17 cellular contexts compared by ENCODE assay signal in the genomic region with DNA sequence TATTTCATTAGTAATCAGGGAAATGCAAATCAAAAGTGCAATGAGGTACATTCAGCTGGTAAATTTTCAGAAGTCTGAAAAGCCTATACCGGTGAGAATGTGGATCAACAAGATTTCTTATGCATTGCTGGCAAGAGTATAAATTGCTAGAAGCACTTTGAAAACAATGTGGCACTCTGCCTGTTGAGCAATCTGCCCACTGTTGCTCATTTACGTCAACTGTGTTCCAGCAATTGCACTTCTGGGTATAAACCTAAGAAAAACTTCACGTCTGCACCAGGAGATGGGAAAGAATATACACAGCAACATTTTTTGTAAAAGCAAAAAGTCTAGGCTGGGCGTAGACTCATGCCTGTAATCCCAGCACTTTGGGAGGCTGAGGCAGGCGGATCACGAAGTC. TPM values are rescaled to one million over a fixed set of nuclear protein-coding genes. Genes with fewer than 3 reads are reported as not detected.
DNase-seq lines count a peak whose midpoint lies in the region; ATAC-seq and TF ChIP-seq lines count a peak whose summit lies in the region.
"Had no signal": no experiment of that assay in that cellular context is flagged by ENCODE, and none has a peak within 500 bp of the region (broad histone marks: within the 10 kb centered on the region; RNA-seq: fewer than 3 reads in every experiment).

No MANE protein-coding gene starts in this region.

- POLR2A ChIA-PET in PC-3 (lab: Charles Lee; ENCODE audit: unreplicated experiment): no interaction called here

- H3K4me2 ChIP-seq in PC-3 (ENCODE audit: low read length): no peak overlapping the region

- H2AFZ ChIP-seq in PC-3 (ENCODE audit: low read length): no peak overlapping the region

- no peaks in the 10 kb centered on the region for H3K27me3 Mint-ChIP-seq in type B pancreatic cell

- no peak overlapping the region for H3K4me3 Mint-ChIP-seq in type B pancreatic cell
- H3K4me3 Mint-ChIP-seq: CD4-positive, CD25-positive, alpha-beta regulatory T cell; naive B cell had no signal

- H3K9me3 ChIP-seq in PC-3 (ENCODE audit: low read length): no peaks in the 10 kb centered on the region
- H3K9me3 ChIP-seq in lower lobe of right lung: no peaks in the 10 kb centered on the region

- H4K20me1 ChIP-seq in PC-3 (ENCODE audit: low read length): no peaks in the 10 kb centered on the region

- H3K79me2 ChIP-seq in PC-3 (ENCODE audit: low read length): no peaks in the 10 kb centered on the region

- no peak for ATAC-seq in PC-3
- ATAC-seq in lower lobe of right lung: peak; percentile 27 to 53
- ATAC-seq in GM18873 (IDR thresholded peaks at IDR 0.05; ENCODE audit: low FRiP score, unreplicated experiment): no peak
- ATAC-seq in HG03196 (IDR thresholded peaks at IDR 0.05; ENCODE audit: unreplicated experiment): no peak
- ATAC-seq: left ventricle myocardium superior had no signal

- TF ChIP-seq CTCF in PC-3 (conservative IDR thresholded peaks at IDR 0.05; ENCODE audit: low read depth, low read length) (no peak), lower lobe of right lung (IDR thresholded peaks at IDR 0.05) (no peak), type B pancreatic cell (conservative IDR thresholded peaks at IDR 0.05) (no peak)

- no peaks in the 10 kb centered on the region for H3K36me3 Mint-ChIP-seq in type B pancreatic cell
- H3K36me3 Mint-ChIP-seq: CD4-positive, CD25-positive, alpha-beta regulatory T cell; naive B cell had no signal

- no peak overlapping the region for H3K4me3 ChIP-seq in PC-3 (ENCODE audit: low read length)
- no peak overlapping the region for H3K4me3 ChIP-seq in lower lobe of right lung
- H3K4me3 ChIP-seq: coronary artery had no signal

- no peaks in the 10 kb centered on the region for H3K36me3 ChIP-seq in PC-3 (ENCODE audit: low read depth, low read length)
- H3K36me3 ChIP-seq in lower lobe of right lung: peaks cover 15% of the 10 kb centered on the region

- H3K4me1 ChIP-seq in PC-3 (ENCODE audit: insufficient read depth, low read length): no peaks in the 10 kb centered on the region; the same call in 1 of the 2 replicates
- peaks cover 7% of the 10 kb centered on the region for H3K4me1 ChIP-seq in lower lobe of right lung

- H3K27me3 ChIP-seq in PC-3 (ENCODE audit: low read length) (no peaks in the 10 kb centered on the region), lower lobe of right lung (ENCODE audit: low read depth) (no peaks in the 10 kb centered on the region)

- H3K9me3 Mint-ChIP-seq in type B pancreatic cell: no peaks in the 10 kb centered on the region
- H3K9me3 Mint-ChIP-seq: naive B cell had no signal

- BruUV-seq in PC-3 (replicated peaks; lab: Mats Ljungman, UMichigan): no TSS peak

- no peak overlapping the region for H3K9ac ChIP-seq in PC-3 (ENCODE audit: low read length)

- H3K4me1 Mint-ChIP-seq in type B pancreatic cell (ENCODE audit: unreplicated experiment): peaks cover 5% of the 10 kb centered on the region

- no peaks in the 10 kb centered on the region for H3F3A ChIP-seq in PC-3 (ENCODE audit: low read length, unreplicated experiment)

- DNase-seq in PC-3 (peak; percentile 15), epithelial cell of prostate (ENCODE audit: low read depth, low spot score) (peak; percentile 52), lower lobe of right lung (no peak), type B pancreatic cell (ENCODE audit: extremely low spot score, unreplicated experiment) (peak; percentile 7), NCI-H2227 treated with DMSO at 0.1 percent for 48 hours (lab: John Stamatoyannopoulos, UW) (no peak)
- DNase-seq: aorta; CD4-positive, CD25-positive, alpha-beta regulatory T cell; DND-41; erythroblast; left ventricle myocardium superior; MM.1S; naive B cell; NCI-H2029 treated with DMSO at 0.1 percent for 48 hours; NCI-H524 treated with DMSO at 0.1 percent for 48 hours had no signal

- CTCF ChIA-PET in PC-3 (lab: Charles Lee): no interaction called here

- H3K27ac ChIP-seq in PC-3 (ENCODE audit: low read length) (no peak overlapping the region), epithelial cell of prostate (peak overlapping the region; percentile 66), lower lobe of right lung (no peak overlapping the region)
- H3K27ac ChIP-seq: coronary artery had no signal

- H3K27ac Mint-ChIP-seq in type B pancreatic cell: peak overlapping the region; percentile 61
- H3K27ac Mint-ChIP-seq: CD4-positive, CD25-positive, alpha-beta regulatory T cell had no signal

- H3K9me2 ChIP-seq in PC-3 (replicated peaks; ENCODE audit: low read length): no peaks in the 10 kb centered on the region

- intact Hi-C loops in PC-3 (cut with micrococcal nuclease): no loop called here
- intact Hi-C loops in lower lobe of right lung (cut with DNase I): no loop called here

RNA-seq across cellular contexts. Expression of a gene that starts 40.8 kb away (rescaled TPM):
- total RNA-seq in PC-3 (2014; rRNA removed) (13.6 and 15.4 TPM in 2 replicates), lower lobe of right lung (32.0 TPM), type B pancreatic cell (ENCODE audit: low replicate concordance) (38.9 and 46.3 TPM in 2 replicates)

Comparison
In these comparisons a context has a peak if more than half of its experiments do, and no peak if none do; other contexts are left out.
1. ATAC-seq: peak in lower lobe of right lung (2 of 2); none in PC-3 (single experiment), GM18873 (single experiment) and HG03196 (single experiment).
2. DNase-seq: peak in PC-3 (single experiment), epithelial cell of prostate (single experiment) and type B pancreatic cell (single experiment); none in lower lobe of right lung (single experiment) and NCI-H2227 treated with DMSO at 0.1 percent for 48 hours (single experiment).